In genomic region chr5:159100928-159101646, GRCh38 we compare ENCODE assay signal across 9 cellular contexts. TPM values are rescaled to one million over a fixed set of nuclear protein-coding genes. Genes with fewer than 3 reads are reported as not detected.
DNase-seq lines count a peak whose midpoint lies in the region; ATAC-seq, FAIRE-seq and TF ChIP-seq lines count a peak whose summit lies in the region.
"Had no signal": no experiment of that assay in that cellular context is flagged by ENCODE, and none has a peak within 500 bp of the region (broad histone marks: within the 10 kb centered on the region; RNA-seq: fewer than 3 reads in every experiment).

No MANE protein-coding gene starts in this region.

- peak; percentile 12 for ATAC-seq in GM19455 (IDR thresholded peaks at IDR 0.05; ENCODE audit: unreplicated experiment)

- FAIRE-seq in small intestine (lab: Jason Lieb, UNC), result no peak

- peaks cover 9% of the 10 kb centered on the region; the same call in 1 of the 2 replicates for H3K9me3 ChIP-seq in AG04450 (ENCODE audit: control insufficient read depth, insufficient read depth, low read length)
- no peaks in the 10 kb centered on the region for H3K9me3 ChIP-seq in OCI-LY7 (ENCODE audit: low read length)
- H3K9me3 ChIP-seq in small intestine (ENCODE audit: control insufficient read depth, low read depth), result no peaks in the 10 kb centered on the region

- no peak for TF ChIP-seq CTCF in AG04450 (IDR thresholded peaks at IDR 0.05; ENCODE audit: low read depth, low read length)
- no peak for TF ChIP-seq CTCF in OCI-LY7 (conservative IDR thresholded peaks at IDR 0.05; ENCODE audit: low read length)
- TF ChIP-seq CTCF in fibroblast of villous mesenchyme (IDR thresholded peaks at IDR 0.05; ENCODE audit: insufficient read depth, low read depth, low read length), result no peak
- no peak for TF ChIP-seq CTCF in GM20000 (IDR thresholded peaks at IDR 0.05; ENCODE audit: extremely low read depth, missing control alignments)

- H3K27ac ChIP-seq in AG04450 (ENCODE audit: low read depth, low read length) (no peak overlapping the region), OCI-LY7 (ENCODE audit: low read depth, low read length, poor library complexity, severe bottlenecking) (peak overlapping the region; percentile 90), skin epidermis (peak overlapping the region in 20 of 21 experiments; percentile 16 to 94 (median 74)), small intestine (ENCODE audit: low read depth in 1 of 2, low read length in 1 of 2) (peak overlapping the region in 1 of 2 donors; percentile 62)

- H4K20me1 ChIP-seq in OCI-LY7 (ENCODE audit: insufficient read depth, low read length), result no peaks in the 10 kb centered on the region

- intact Hi-C loops in OCI-LY7 (cut with micrococcal nuclease; ENCODE audit: unreplicated experiment), result loop anchor here (1.0 to 5.0 kb wide), 7 partner anchors 90 to 819 kb away; no protein-coding TSS in a partner anchor

- no TSS peak for BruUV-seq in OCI-LY7 (replicated peaks; lab: Mats Ljungman, UMichigan)

- no peak overlapping the region for H2AFZ ChIP-seq in OCI-LY7 (ENCODE audit: low read length)

- WGBS in small intestine, 3 donors, result 12 to 22% (median 16%) methylated on average over 15 to 16 of the region's 16 CpGs

- H3K9me2 ChIP-seq in OCI-LY7 (ENCODE audit: insufficient read depth, low read length), result no peaks in the 10 kb centered on the region

- CTCF ChIA-PET in AG04450 (lab: Charles Lee) (interaction anchor here (0.7 to 2.9 kb wide), 4 partner anchors 32 to 1026 kb away, joined by 3 to 22 read pairs (median 6); no protein-coding TSS in a partner anchor), OCI-LY7 (lab: Charles Lee; ENCODE audit: unreplicated experiment) (interaction anchor here (1.0 kb wide), 1 partner anchor 145 kb away, joined by 3 read pairs; no protein-coding TSS in a partner anchor)

- H3K4me3 ChIP-seq in AG04450 (ENCODE audit: low read depth, low read length) (peak overlapping the region; percentile 61), OCI-LY7 (ENCODE audit: low read depth, low read length, poor library complexity, severe bottlenecking) (peak overlapping the region; percentile 94), fibroblast of villous mesenchyme (ENCODE audit: low read depth, low read length) (peak overlapping the region; percentile 75), skin epidermis (peak overlapping the region; percentile 25 to 54 (median 46)), small intestine (ENCODE audit: low read depth in 1 of 2, low read length in 2 of 2) (peak overlapping the region in 1 of 2 donors; percentile 57)

- peak overlapping the region; percentile 98 for H3K4me2 ChIP-seq in OCI-LY7 (ENCODE audit: low read length)

- peaks cover 47% of the 10 kb centered on the region for H3K79me2 ChIP-seq in OCI-LY7 (ENCODE audit: insufficient read depth, low read depth, low read length)

- H3K4me1 ChIP-seq in OCI-LY7 (ENCODE audit: insufficient read depth, low read length, poor library complexity, severe bottlenecking), result peaks cover 50% of the 10 kb centered on the region
- no peaks in the 10 kb centered on the region for H3K4me1 ChIP-seq in small intestine (ENCODE audit: control insufficient read depth in 2 of 2, insufficient read depth in 1 of 2, low read depth in 1 of 2, low read length in 1 of 2)

- H3K36me3 ChIP-seq in OCI-LY7 (ENCODE audit: insufficient read depth, low read length) (0 out of 2 replicates have a peak, but pooled peaks cover 4% of the 10 kb centered on the region), small intestine (ENCODE audit: control insufficient read depth in 2 of 2, insufficient read depth in 2 of 2, low read length in 2 of 2) (no peaks in the 10 kb centered on the region)

- POLR2A ChIA-PET in AG04450 (lab: Yijun Ruan, JAX), result no interaction called here
- POLR2A ChIA-PET in OCI-LY7 (lab: Charles Lee), result interaction anchor here (0.6 to 3.0 kb wide), 15 partner anchors 11 to 1267 kb away, joined by 3 to 14 read pairs (median 4); no protein-coding TSS in a partner anchor

- H3K27me3 ChIP-seq in AG04450 (ENCODE audit: control insufficient read depth, insufficient read depth, low read length), result peaks cover 73% of the 10 kb centered on the region
- H3K27me3 ChIP-seq in small intestine (ENCODE audit: control insufficient read depth in 2 of 2, insufficient read depth in 2 of 2, low read length in 2 of 2), result peaks cover 18 to 48% of the 10 kb centered on the region in 2 donors

- DNase-seq in AG04450 (ENCODE audit: low read depth, low spot score), result no peak
- peak; percentile 62 for DNase-seq in OCI-LY7 (ENCODE audit: low spot score)
- DNase-seq in fibroblast of villous mesenchyme (ENCODE audit: low read depth), result no peak
- no peak for DNase-seq in COR-L47 (lab: John Stamatoyannopoulos, UW)
- no peak for DNase-seq in GM20000 (ENCODE audit: low spot score)
- no peak for DNase-seq in small intestine

RNA-seq across cellular contexts. Expression of gene EBF1, which starts 1.4 kb away (rescaled TPM):
- polyA plus RNA-seq in AG04450 (2011; rRNA removed) (0.51 and 0.79 TPM in 2 replicates), small intestine (1 to 10 TPM in 1 of 3 donors, under 1 TPM in 1, not detected in 1; 0.54 to 6.2 TPM)
- polyA minus RNA-seq in AG04450 (2011; rRNA and poly(A)+ RNA removed), result 2.0 and 3.2 TPM in 2 replicates
- 20.3 and 26.3 TPM in 2 replicates for total RNA-seq in OCI-LY7 (2014; rRNA removed; shearing (Covaris generic))
- total RNA-seq in OCI-LY7 (2022) (43.1 and 47.1 TPM in 2 replicates), fibroblast of villous mesenchyme (8.1 and 9.1 TPM in 2 replicates)
- total RNA-seq: epithelial cell of proximal tubule had no signal
